ENCODE assay signal across 8 cellular contexts in genomic region chr11:66344550-66345315, GRCh38. TPM values are rescaled to one million over a fixed set of nuclear protein-coding genes. Genes with fewer than 3 reads are reported as not detected.
A peak's percentile ranks its signal among the peaks of the same experiment; 100 is the strongest.
DNase-seq lines count a peak whose midpoint lies in the region; ATAC-seq and TF ChIP-seq lines count a peak whose summit lies in the region.

A gene with protein sequence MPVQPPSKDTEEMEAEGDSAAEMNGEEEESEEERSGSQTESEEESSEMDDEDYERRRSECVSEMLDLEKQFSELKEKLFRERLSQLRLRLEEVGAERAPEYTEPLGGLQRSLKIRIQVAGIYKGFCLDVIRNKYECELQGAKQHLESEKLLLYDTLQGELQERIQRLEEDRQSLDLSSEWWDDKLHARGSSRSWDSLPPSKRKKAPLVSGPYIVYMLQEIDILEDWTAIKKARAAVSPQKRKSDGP (minus strand): TSS chr11:66345104. CDS start chr11:66342234, 2,870 bp downstream.

- H3K4me1 Mint-ChIP-seq in naive thymus-derived CD4-positive, alpha-beta T cell: peaks cover 25 to 62% (median 52%) of the 10 kb centered on the region in 7 donors
- H3K4me1 Mint-ChIP-seq in stimulated activated memory B cell treated with anti-CD40 and anti-IgM and Interleukin-4, amounts not matched to agents 10 μg/mL and 1 μg/mL and 100 μg/mL, for 72 hours: peaks cover 43% of the 10 kb centered on the region

- peaks cover 32% of the 10 kb centered on the region for H3K36me3 ChIP-seq in DND-41 (ENCODE audit: insufficient read depth, low read length)
- H3K36me3 ChIP-seq in GM23248 (ENCODE audit: low read depth): no peaks in the 10 kb centered on the region
- peaks cover 20% of the 10 kb centered on the region for H3K36me3 ChIP-seq in fibroblast of lung (ENCODE audit: control insufficient read depth, insufficient read depth, low read length)
- H3K36me3 ChIP-seq in naive thymus-derived CD4-positive, alpha-beta T cell (ENCODE audit: control insufficient read depth in 2 of 3, insufficient read depth in 3 of 3, low read length in 3 of 3): peaks cover 5 to 37% (median 10%) of the 10 kb centered on the region in 3 experiments

- in situ Hi-C loops in GM23248 (cut with MboI): no loop called here

- peaks cover 21% of the 10 kb centered on the region for H3F3A ChIP-seq in GM23248 (ENCODE audit: insufficient read depth)

- peak; percentile 95 for DNase-seq in DND-41
- peak; percentile 98 for DNase-seq in GM23248
- DNase-seq in LNCaP clone FGC (ENCODE audit: low read depth): peak; percentile 90
- peak; percentile 100 for DNase-seq in RPMI8226
- peak; percentile 90 to 95 for DNase-seq in activated T-helper 1 cell treated with anti-CD3 and anti-CD28 coated beads, Interleukin-2, amount 50 U/mL, for 16 hours (ENCODE audit: low read depth in 1 of 2, low spot score in 1 of 2)
- DNase-seq in fibroblast of lung (ENCODE audit: low read depth in 2 of 2): peak; percentile 97
- DNase-seq in naive thymus-derived CD4-positive, alpha-beta T cell: peak; percentile 85 to 98 (median 93)

- H3K27me3 ChIP-seq in DND-41 (ENCODE audit: insufficient read depth, low read length, poor library complexity): no peaks in the 10 kb centered on the region
- no peaks in the 10 kb centered on the region for H3K27me3 ChIP-seq in GM23248 (replicated peaks; ENCODE audit: insufficient read depth)
- H3K27me3 ChIP-seq in fibroblast of lung (ENCODE audit: control insufficient read depth, insufficient read depth, low read length): no peaks in the 10 kb centered on the region
- no peaks in the 10 kb centered on the region for H3K27me3 ChIP-seq in naive thymus-derived CD4-positive, alpha-beta T cell (ENCODE audit: control insufficient read depth in 2 of 2, insufficient read depth in 2 of 2, low read length in 2 of 2)

- peak; percentile 34 for TF ChIP-seq CTCF in DND-41 (IDR thresholded peaks at IDR 0.05; ENCODE audit: borderline replicate concordance, extremely low read depth, low read length, poor library complexity, severe bottlenecking)
- TF ChIP-seq CTCF in LNCaP clone FGC (IDR thresholded peaks at IDR 0.05; ENCODE audit: control insufficient read depth, extremely low read depth, insufficient read depth): no peak
- peak in 1 of 2 donors; percentile 29 for TF ChIP-seq CTCF in fibroblast of lung (conservative IDR thresholded peaks at IDR 0.05 in 1 of 2, IDR thresholded peaks at IDR 0.05 in 1 of 2; ENCODE audit: low read depth in 1 of 2, low read length in 2 of 2)

- peak within 1 kb of the TSS; percentile 91 to 98 (median 96) for H3K27ac Mint-ChIP-seq in naive thymus-derived CD4-positive, alpha-beta T cell
- H3K27ac Mint-ChIP-seq in stimulated activated memory B cell treated with anti-CD40 and anti-IgM and Interleukin-4, amounts not matched to agents 10 μg/mL and 1 μg/mL and 100 μg/mL, for 72 hours: peak within 1 kb of the TSS; percentile 97

- peaks cover 0 to 10% (median 0%) of the 10 kb centered on the region in 11 donors for H3K9me3 Mint-ChIP-seq in naive thymus-derived CD4-positive, alpha-beta T cell
- H3K9me3 Mint-ChIP-seq in stimulated activated memory B cell treated with anti-CD40 and anti-IgM and Interleukin-4, amounts not matched to agents 10 μg/mL and 1 μg/mL and 100 μg/mL, for 72 hours: no peaks in the 10 kb centered on the region

- H3K9ac ChIP-seq in DND-41 (ENCODE audit: low read depth, low read length): peak within 1 kb of the TSS; percentile 82
- peak within 1 kb of the TSS; percentile 94 for H3K9ac ChIP-seq in GM23248
- H3K9ac ChIP-seq in fibroblast of lung (ENCODE audit: insufficient read depth, low read length): peak within 1 kb of the TSS; percentile 78

- POLR2A ChIA-PET in naive thymus-derived CD4-positive, alpha-beta T cell (lab: Charles Lee): interaction anchor here (0.5 to 7.8 kb wide), 22 partner anchors 10 to 499 kb away, joined by 3 to 68 read pairs (median 4); partner anchors contain the start of genes CD248, RBM4B, RCE1 and RIN1

- H3K79me2 ChIP-seq in DND-41 (ENCODE audit: insufficient read depth, low read length) (peaks cover 53% of the 10 kb centered on the region), GM23248 (ENCODE audit: insufficient read depth) (peaks cover 30% of the 10 kb centered on the region), fibroblast of lung (ENCODE audit: control insufficient read depth, insufficient read depth, low read length) (peaks cover 24% of the 10 kb centered on the region)

- H3K27ac ChIP-seq in DND-41 (ENCODE audit: low read length): peak within 1 kb of the TSS; percentile 84
- peak within 1 kb of the TSS; percentile 87 for H3K27ac ChIP-seq in GM23248
- H3K27ac ChIP-seq in fibroblast of lung (ENCODE audit: insufficient read depth, low read length): peak within 1 kb of the TSS; percentile 86
- peak within 1 kb of the TSS; percentile 92 for H3K27ac ChIP-seq in naive thymus-derived CD4-positive, alpha-beta T cell (ENCODE audit: low read depth, low read length)

- H3K9me3 ChIP-seq in DND-41 (ENCODE audit: insufficient read depth, low read length, severe bottlenecking): no peaks in the 10 kb centered on the region
- no peaks in the 10 kb centered on the region for H3K9me3 ChIP-seq in GM23248 (ENCODE audit: low read depth)
- no peaks in the 10 kb centered on the region for H3K9me3 ChIP-seq in fibroblast of lung (ENCODE audit: control insufficient read depth, insufficient read depth, low read depth, low read length)
- H3K9me3 ChIP-seq in naive thymus-derived CD4-positive, alpha-beta T cell (ENCODE audit: control insufficient read depth in 2 of 3, low read length in 3 of 3): no peaks in the 10 kb centered on the region

- H2AFZ ChIP-seq in DND-41 (ENCODE audit: low read depth, low read length): peak within 1 kb of the TSS; percentile 85
- H2AFZ ChIP-seq in GM23248: peak within 1 kb of the TSS; percentile 96
- H2AFZ ChIP-seq in fibroblast of lung (ENCODE audit: low read length): peak within 1 kb of the TSS; percentile 84

- H3K36me3 Mint-ChIP-seq in naive thymus-derived CD4-positive, alpha-beta T cell: peaks cover 10 to 17% (median 16%) of the 10 kb centered on the region in 5 donors
- H3K36me3 Mint-ChIP-seq in stimulated activated memory B cell treated with anti-CD40 and anti-IgM and Interleukin-4, amounts not matched to agents 10 μg/mL and 1 μg/mL and 100 μg/mL, for 72 hours: peaks cover 34% of the 10 kb centered on the region

- H3K4me1 ChIP-seq in DND-41 (ENCODE audit: insufficient read depth, low read length): peaks cover 56% of the 10 kb centered on the region
- peaks cover 16% of the 10 kb centered on the region; the same call in 1 of the 2 replicates for H3K4me1 ChIP-seq in GM23248 (ENCODE audit: insufficient read depth)
- peaks cover 22% of the 10 kb centered on the region for H3K4me1 ChIP-seq in fibroblast of lung (ENCODE audit: control insufficient read depth, extremely low read depth, insufficient read depth, low read length)
- peaks cover 30 to 36% of the 10 kb centered on the region in 2 donors for H3K4me1 ChIP-seq in naive thymus-derived CD4-positive, alpha-beta T cell (ENCODE audit: control insufficient read depth in 2 of 2, insufficient read depth in 2 of 2, low read length in 2 of 2)

- H3K4me2 ChIP-seq in DND-41 (ENCODE audit: insufficient read depth, low read length): peak within 1 kb of the TSS; percentile 78
- H3K4me2 ChIP-seq in GM23248 (ENCODE audit: unreplicated experiment): peak within 1 kb of the TSS; percentile 92
- peak within 1 kb of the TSS; percentile 98 for H3K4me2 ChIP-seq in fibroblast of lung (ENCODE audit: extremely low read depth, insufficient read depth, low read length)

- peaks cover 0 to 4% (median 0%) of the 10 kb centered on the region in 5 donors for H3K27me3 Mint-ChIP-seq in naive thymus-derived CD4-positive, alpha-beta T cell
- H3K27me3 Mint-ChIP-seq in stimulated activated memory B cell treated with anti-CD40 and anti-IgM and Interleukin-4, amounts not matched to agents 10 μg/mL and 1 μg/mL and 100 μg/mL, for 72 hours: no peaks in the 10 kb centered on the region

- intact Hi-C loops in naive thymus-derived CD4-positive, alpha-beta T cell (cut with micrococcal nuclease): loop anchor here (1.0 to 5.0 kb wide), 11 partner anchors 16 to 1222 kb away; partner anchors contain the start of genes RAB1B (in 2 of the 2), CD248 (in 1 of the 2), FAU (in 1 of the 2) and MRPL49 (in 1 of the 2)

- H4K20me1 ChIP-seq in DND-41 (ENCODE audit: insufficient read depth, low read length): peaks cover 4% of the 10 kb centered on the region
- H4K20me1 ChIP-seq in GM23248 (ENCODE audit: insufficient read depth): no peaks in the 10 kb centered on the region
- H4K20me1 ChIP-seq in fibroblast of lung (ENCODE audit: control insufficient read depth, extremely low read depth, insufficient read depth, low read length): no peaks in the 10 kb centered on the region

- peak; percentile 81 for ATAC-seq in DND-41 (ENCODE audit: insufficient read depth, low read depth)
- peak; percentile 94 for ATAC-seq in naive thymus-derived CD4-positive, alpha-beta T cell
- ATAC-seq in stimulated activated memory B cell treated with anti-CD40 and anti-IgM and Interleukin-4, amounts not matched to agents 10 μg/mL and 1 μg/mL and 100 μg/mL, for 72 hours: peak; percentile 92

- H3K4me3 ChIP-seq in DND-41 (ENCODE audit: low read depth in 1 of 2, low read length in 2 of 2) (peak within 1 kb of the TSS; percentile 82 to 92), GM23248 (peak within 1 kb of the TSS; percentile 95), LNCaP clone FGC (ENCODE audit: low read depth, low read length) (peak within 1 kb of the TSS; percentile 89), fibroblast of lung (replicated peaks in 1 of 4; ENCODE audit: control extremely low read depth in 1 of 4, insufficient read depth in 1 of 4, low read depth in 3 of 4, low read length in 4 of 4) (peak within 1 kb of the TSS; percentile 74 to 92 (median 84))
- peak within 1 kb of the TSS; percentile 73 for H3K4me3 ChIP-seq in naive thymus-derived CD4-positive, alpha-beta T cell (ENCODE audit: low read length)

- CTCF ChIA-PET in naive thymus-derived CD4-positive, alpha-beta T cell (lab: Charles Lee): interaction anchor here (0.5 to 5.7 kb wide), 8 partner anchors 10 to 94 kb away, joined by 3 to 40 read pairs (median 4); partner anchors contain the start of gene MRPL11

- H3K9me2 ChIP-seq in GM23248 (ENCODE audit: insufficient read depth): no peaks in the 10 kb centered on the region

- WGBS in GM23248 (ENCODE audit: low coverage in 1 of 2, low lambda C conversion rate in 2 of 2, missing lambda C conversion rate in 2 of 2), 2 experiments: 1 to 2% methylated on average over 51 to 59 of the region's 59 CpGs

- H3K4me3 Mint-ChIP-seq in naive thymus-derived CD4-positive, alpha-beta T cell: peak within 1 kb of the TSS; percentile 94 to 98 (median 96)
- peak within 1 kb of the TSS; percentile 98 for H3K4me3 Mint-ChIP-seq in stimulated activated memory B cell treated with anti-CD40 and anti-IgM and Interleukin-4, amounts not matched to agents 10 μg/mL and 1 μg/mL and 100 μg/mL, for 72 hours

RNA-seq across cellular contexts. Expression of the gene that starts here (rescaled TPM):
- 48.7 and 65.9 TPM in 2 replicates for total RNA-seq in GM23248 (2014; rRNA removed; shearing (Covaris generic))
- 45.9 and 46.2 TPM in 2 replicates for polyA plus RNA-seq in GM23248 (2016; fragmentation: Nextera tagmentation; extraction: Ambion mirVana)
- total RNA-seq in fibroblast of lung: 43.9 and 50.6 TPM in 2 replicates
- 25.7 and 41.6 TPM in 2 replicates for polyA plus RNA-seq in fibroblast of lung
- 32.5 and 59.6 TPM in 2 replicates for polyA plus RNA-seq in fibroblast of lung (2012)
- 9.5 and 19.5 TPM in 2 replicates for polyA minus RNA-seq in fibroblast of lung (ENCODE audit: low replicate concordance)
- 10 to 100 TPM; 35.9 to 50.8 (median 48.4) TPM for total RNA-seq in naive thymus-derived CD4-positive, alpha-beta T cell
- 10 to 100 TPM; 56.7 to 73.5 TPM for polyA plus RNA-seq in naive thymus-derived CD4-positive, alpha-beta T cell

Comparison
In these comparisons a context has a peak if more than half of its experiments do, and no peak if none do; other contexts are left out.
1. Peak in every context shown above with its lines: DNase-seq, ATAC-seq, H3K4me3 ChIP-seq and H3K27ac ChIP-seq.